Comparison of ENCODE assay signal across 16 cellular contexts in the genomic region with DNA sequence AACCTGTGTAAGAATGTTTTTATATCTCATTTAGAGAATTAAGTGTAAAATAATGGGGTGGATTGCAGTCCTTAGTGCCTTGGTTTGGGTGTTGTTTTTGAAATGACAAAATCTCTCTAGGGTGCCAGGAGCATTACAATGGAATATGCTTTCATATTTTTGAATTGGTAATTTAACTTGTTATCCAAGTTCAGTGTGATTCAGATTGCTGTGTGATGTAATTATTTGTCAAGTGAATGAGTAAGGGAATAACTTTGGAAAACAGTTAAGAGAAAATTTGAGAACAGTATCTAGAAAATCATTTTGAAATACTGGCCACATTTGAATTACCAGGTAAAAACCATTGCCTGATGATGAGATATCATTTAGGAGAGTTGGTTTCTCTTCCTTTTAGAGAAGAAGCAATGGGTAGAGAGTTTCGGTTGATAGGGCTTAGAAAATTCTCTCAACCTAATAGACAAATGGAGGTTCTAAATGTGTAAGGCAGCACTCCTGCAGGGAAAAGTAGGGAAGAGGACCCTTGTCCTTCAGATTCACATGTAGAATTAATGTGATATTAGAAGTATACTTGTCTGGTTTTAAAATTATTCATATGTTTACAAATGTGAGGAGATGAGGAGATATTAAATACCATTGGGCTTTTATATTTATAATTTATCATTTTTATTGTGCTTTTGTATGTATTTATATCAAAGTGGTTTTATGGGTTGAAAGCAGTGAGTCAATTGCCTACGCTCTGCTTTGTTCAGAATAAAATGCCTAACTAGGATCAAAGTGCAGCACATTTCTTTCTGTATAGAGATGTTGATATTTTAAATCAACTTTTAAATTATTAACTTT.
DNase-seq lines count a peak whose midpoint lies in the region; ATAC-seq, FAIRE-seq and TF ChIP-seq lines count a peak whose summit lies in the region.
"Had no signal": no experiment of that assay in that cellular context is flagged by ENCODE, and none has a peak within 500 bp of the region (broad histone marks: within the 10 kb centered on the region; RNA-seq: fewer than 3 reads in every experiment).

No MANE protein-coding gene starts in this region.

- H4K20me1 ChIP-seq in OCI-LY3 (ENCODE audit: insufficient read depth, low read length) = no peaks in the 10 kb centered on the region

- no peaks in the 10 kb centered on the region for H3K27me3 Mint-ChIP-seq in stimulated activated naive B cell treated with anti-CD40 and anti-IgM and Interleukin-4, amounts not matched to agents 10 μg/mL and 1 μg/mL and 100 μg/mL, for 72 hours
- H3K27me3 Mint-ChIP-seq: CD8-positive, alpha-beta memory T cell; natural killer cell treated with Interleukin-12 subunit alpha and Interleukin-12 subunit beta and Interleukin-15 and Interleukin-18, amount 100 ng/mL, for 72 hours had no signal

- H3K36me3 ChIP-seq in OCI-LY3 (replicated peaks; ENCODE audit: low read depth, low read length) = no peaks in the 10 kb centered on the region
- H3K36me3 ChIP-seq: heart right ventricle had no signal

- H3K79me2 ChIP-seq in OCI-LY3 (ENCODE audit: low read length) = no peaks in the 10 kb centered on the region

- H3K27ac Mint-ChIP-seq in stimulated activated naive B cell treated with anti-CD40 and anti-IgM and Interleukin-4, amounts not matched to agents 10 μg/mL and 1 μg/mL and 100 μg/mL, for 72 hours = peak overlapping the region; percentile 21
- H3K27ac Mint-ChIP-seq: CD8-positive, alpha-beta memory T cell; natural killer cell treated with Interleukin-12 subunit alpha and Interleukin-12 subunit beta and Interleukin-15 and Interleukin-18, amount 100 ng/mL, for 72 hours had no signal

- H3K9me3 Mint-ChIP-seq in stimulated activated naive B cell treated with anti-CD40 and anti-IgM and Interleukin-4, amounts not matched to agents 10 μg/mL and 1 μg/mL and 100 μg/mL, for 72 hours = no peaks in the 10 kb centered on the region
- H3K9me3 Mint-ChIP-seq: CD8-positive, alpha-beta memory T cell; natural killer cell treated with Interleukin-12 subunit alpha and Interleukin-12 subunit beta and Interleukin-15 and Interleukin-18, amount 100 ng/mL, for 72 hours had no signal

- H3K27ac ChIP-seq in OCI-LY3 (ENCODE audit: low read length) = peak overlapping the region; percentile 62
- H3K27ac ChIP-seq: heart right ventricle, HL-60 had no signal

- no peaks in the 10 kb centered on the region for H3K27me3 ChIP-seq in OCI-LY3 (ENCODE audit: low read depth, low read length)
- H3K27me3 ChIP-seq: heart right ventricle had no signal

- peak overlapping the region; percentile 10; the same call in 1 of the 2 replicates for H3K9ac ChIP-seq in OCI-LY3 (ENCODE audit: low read length)

- DNase-seq in GM19239 (ENCODE audit: insufficient read length, low spot score) = no peak
- DNase-seq in fibroblast of mammary gland (ENCODE audit: low read depth) = peak; percentile 54
- no peak for DNase-seq in stimulated activated naive B cell treated with anti-CD40 and anti-IgM and Interleukin-4, amounts not matched to agents 10 μg/mL and 1 μg/mL and 100 μg/mL, for 72 hours
- DNase-seq in OCI-M2 (lab: John Stamatoyannopoulos, UW; ENCODE audit: unreplicated experiment) = no peak
- no peak for DNase-seq in COLO668 (lab: John Stamatoyannopoulos, UW; ENCODE audit: unreplicated experiment)
- DNase-seq in NCI-H748 treated with DMSO at 0.1 percent for 48 hours (lab: John Stamatoyannopoulos, UW) = no peak
- DNase-seq: activated CD4-positive, alpha-beta T cell treated with anti-CD3 and anti-CD28 coated beads for 48 hours; activated effector memory CD4-positive, alpha-beta T cell treated with Interleukin-2 at 50 U/mL for 16 hours; CD8-positive, alpha-beta memory T cell; effector CD4-positive, alpha-beta T cell; heart right ventricle; left ventricle myocardium superior had no signal

- H3K4me3 ChIP-seq in OCI-LY3 (ENCODE audit: low read length) = peak overlapping the region; percentile 34
- H3K4me3 ChIP-seq in fibroblast of mammary gland (ENCODE audit: control insufficient read depth, low read depth, low read length) = no peak overlapping the region
- H3K4me3 ChIP-seq: heart right ventricle had no signal

- peak overlapping the region; percentile 46 to 62 for H3K4me3 Mint-ChIP-seq in stimulated activated naive B cell treated with anti-CD40 and anti-IgM and Interleukin-4, amounts not matched to agents 10 μg/mL and 1 μg/mL and 100 μg/mL, for 72 hours
- H3K4me3 Mint-ChIP-seq: CD8-positive, alpha-beta memory T cell; natural killer cell treated with Interleukin-12 subunit alpha and Interleukin-12 subunit beta and Interleukin-15 and Interleukin-18, amount 100 ng/mL, for 72 hours had no signal

- H2AFZ ChIP-seq in OCI-LY3 (ENCODE audit: low read depth, low read length) = no peak overlapping the region

- no peak for TF ChIP-seq CTCF in OCI-LY3 (IDR thresholded peaks at IDR 0.05; ENCODE audit: low read depth, low read length)
- no peak for TF ChIP-seq CTCF in fibroblast of mammary gland (conservative IDR thresholded peaks at IDR 0.05; ENCODE audit: control insufficient read depth, insufficient read depth, low read depth, low read length)

- H3K4me1 Mint-ChIP-seq in stimulated activated naive B cell treated with anti-CD40 and anti-IgM and Interleukin-4, amounts not matched to agents 10 μg/mL and 1 μg/mL and 100 μg/mL, for 72 hours = peaks cover 16 to 58% of the 10 kb centered on the region in 2 donors

- peaks cover 16 to 20% of the 10 kb centered on the region in 2 donors for H3K36me3 Mint-ChIP-seq in stimulated activated naive B cell treated with anti-CD40 and anti-IgM and Interleukin-4, amounts not matched to agents 10 μg/mL and 1 μg/mL and 100 μg/mL, for 72 hours
- H3K36me3 Mint-ChIP-seq: natural killer cell treated with Interleukin-12 subunit alpha and Interleukin-12 subunit beta and Interleukin-15 and Interleukin-18, amount 100 ng/mL, for 72 hours had no signal

- H3K9me3 ChIP-seq in OCI-LY3 (ENCODE audit: insufficient read depth, low read length) = no peaks in the 10 kb centered on the region
- H3K9me3 ChIP-seq: heart right ventricle had no signal

- no peak for ATAC-seq in stimulated activated naive B cell treated with anti-CD40 and anti-IgM and Interleukin-4, amounts not matched to agents 10 μg/mL and 1 μg/mL and 100 μg/mL, for 72 hours (replicated peaks)
- ATAC-seq: heart right ventricle; left ventricle myocardium superior; natural killer cell treated with Interleukin-12 subunit alpha and Interleukin-12 subunit beta and Interleukin-15 and Interleukin-18, amount 100 ng/mL, for 72 hours; sciatic nerve had no signal

- peaks cover 56% of the 10 kb centered on the region for H3K4me1 ChIP-seq in OCI-LY3 (ENCODE audit: low read length)

- H3K4me2 ChIP-seq in OCI-LY3 (ENCODE audit: low read length) = peak overlapping the region; percentile 60

- peak; percentile 89 for FAIRE-seq in GM19239 (lab: Jason Lieb, UNC)
